ENCODE assay signal across 14 cellular contexts in the genomic region with DNA sequence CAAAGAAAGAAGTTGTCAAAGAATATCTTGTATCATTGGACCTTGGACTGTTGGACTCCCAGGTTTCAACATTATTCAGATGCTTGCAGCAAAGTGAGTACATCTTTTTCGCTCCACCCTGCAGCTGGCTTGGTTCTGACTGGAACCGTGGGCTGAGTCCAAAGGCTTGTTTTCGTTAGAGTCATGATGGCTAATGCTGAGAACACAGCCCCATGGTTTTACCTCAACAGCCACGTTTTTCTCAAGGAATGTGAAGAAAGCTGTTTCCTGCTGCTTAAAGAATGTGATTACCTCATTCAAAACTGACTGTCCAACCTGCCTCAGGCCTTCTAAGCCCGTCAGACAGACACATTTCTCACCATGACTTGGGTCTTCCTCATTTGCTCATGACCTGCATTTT.
DNase-seq lines count a peak whose midpoint lies in the region; ATAC-seq, FAIRE-seq and TF ChIP-seq lines count a peak whose summit lies in the region.
"Had no signal": no experiment of that assay in that cellular context is flagged by ENCODE, and none has a peak within 500 bp of the region (broad histone marks: within the 10 kb centered on the region; RNA-seq: fewer than 3 reads in every experiment).

No MANE protein-coding gene starts in this region.

- H3K4me2 ChIP-seq in keratinocyte (ENCODE audit: control insufficient read depth, extremely low read depth, insufficient read depth, low read depth, low read length) (peak overlapping the region; percentile 39), neural progenitor cell (no peak overlapping the region)

- no peak for TF ChIP-seq POLR2A in gastrocnemius medialis (IDR thresholded peaks at IDR 0.05)

- H3K4me3 ChIP-seq in keratinocyte (ENCODE audit: control insufficient read depth in 2 of 3, extremely low read depth in 1 of 3, insufficient read depth in 2 of 3, low read depth in 1 of 3, low read length in 3 of 3), result no peak overlapping the region
- no peak overlapping the region for H3K4me3 ChIP-seq in gastrocnemius medialis
- no peak overlapping the region for H3K4me3 ChIP-seq in neural progenitor cell

- peak overlapping the region; percentile 82 for H3K27ac ChIP-seq in keratinocyte (ENCODE audit: control insufficient read depth, insufficient read depth, low read length)
- no peak overlapping the region for H3K27ac ChIP-seq in gastrocnemius medialis
- no peak overlapping the region for H3K27ac ChIP-seq in neural progenitor cell
- H3K27ac ChIP-seq: VCaP had no signal

- H3K9me3 Mint-ChIP-seq in Calu3 (ENCODE audit: low read depth, unreplicated experiment) (peaks cover 2% of the 10 kb centered on the region), neural progenitor cell (no peaks in the 10 kb centered on the region)

- H3K36me3 ChIP-seq in keratinocyte (ENCODE audit: control insufficient read depth in 2 of 2, extremely low read depth in 1 of 2, insufficient read depth in 2 of 2, low read length in 2 of 2) (no peaks in the 10 kb centered on the region), gastrocnemius medialis (no peaks in the 10 kb centered on the region), neural progenitor cell (no peaks in the 10 kb centered on the region)

- FAIRE-seq in keratinocyte (lab: Jason Lieb, UNC) (peak; percentile 94), D721Med (lab: Jason Lieb, UNC) (no peak)
- FAIRE-seq: urothelium cell line had no signal

- H3K36me3 Mint-ChIP-seq in Calu3 (ENCODE audit: insufficient read depth, unreplicated experiment) (peaks cover 15% of the 10 kb centered on the region), neural progenitor cell (no peaks in the 10 kb centered on the region)

- no peak overlapping the region for H3K4me3 Mint-ChIP-seq in Calu3 (ENCODE audit: low read depth, unreplicated experiment)
- H3K4me3 Mint-ChIP-seq in neural progenitor cell, result no peak overlapping the region
- H3K4me3 Mint-ChIP-seq: B cell had no signal

- no peaks in the 10 kb centered on the region for H3K27me3 Mint-ChIP-seq in Calu3 (ENCODE audit: unreplicated experiment)
- peaks cover 2% of the 10 kb centered on the region for H3K27me3 Mint-ChIP-seq in neural progenitor cell (ENCODE audit: insufficient read depth, low read depth)
- H3K27me3 Mint-ChIP-seq: B cell had no signal

- H3K9ac ChIP-seq in keratinocyte (ENCODE audit: control insufficient read depth, extremely low read depth, insufficient read depth, low read length) (no peak overlapping the region), neural progenitor cell (no peak overlapping the region)

- H3K27ac Mint-ChIP-seq in Calu3 (ENCODE audit: unreplicated experiment), result peak overlapping the region; percentile 33
- no peak overlapping the region for H3K27ac Mint-ChIP-seq in neural progenitor cell
- H3K27ac Mint-ChIP-seq: B cell, progenitor cell of endocrine pancreas had no signal

- H4K20me1 ChIP-seq in keratinocyte (ENCODE audit: control insufficient read depth, extremely low read depth, insufficient read depth, low read length) (no peaks in the 10 kb centered on the region), neural progenitor cell (ENCODE audit: low read depth) (no peaks in the 10 kb centered on the region)

- peaks cover 62% of the 10 kb centered on the region for H3K4me1 Mint-ChIP-seq in Calu3 (ENCODE audit: low read depth, unreplicated experiment)
- H3K4me1 Mint-ChIP-seq in neural progenitor cell, result peaks cover 20% of the 10 kb centered on the region

- TF ChIP-seq CTCF in Calu3 (IDR thresholded peaks at IDR 0.05; ENCODE audit: unreplicated experiment) (no peak), keratinocyte (optimal IDR thresholded peaks at IDR 0.05 in 1 of 3, IDR thresholded peaks at IDR 0.05 in 1 of 3, conservative IDR thresholded peaks at IDR 0.05 in 1 of 3; ENCODE audit: extremely low read depth in 1 of 3, insufficient read depth in 2 of 3, low read length in 3 of 3) (no peak), gastrocnemius medialis (IDR thresholded peaks at IDR 0.05 in 4 of 5, conservative IDR thresholded peaks at IDR 0.05 in 1 of 5) (no peak), neural progenitor cell (IDR thresholded peaks at IDR 0.05) (no peak), D721Med (IDR thresholded peaks at IDR 0.05; ENCODE audit: insufficient read depth, missing control alignments) (no peak)

- in situ Hi-C loops in gastrocnemius medialis (cut with MboI; ENCODE audit: low sequenced_read_pairs in 4 of 4), result no loop called here

- BruUV-seq in Calu3 (replicated peaks; lab: Mats Ljungman, UMichigan), result no TSS peak

- H3K9me3 ChIP-seq in keratinocyte (ENCODE audit: control insufficient read depth, low read depth, low read length) (no peaks in the 10 kb centered on the region), gastrocnemius medialis (no peaks in the 10 kb centered on the region), neural progenitor cell (ENCODE audit: low read depth) (no peaks in the 10 kb centered on the region)

- ATAC-seq in gastrocnemius medialis (no peak), GM21515 (IDR thresholded peaks at IDR 0.05; ENCODE audit: unreplicated experiment) (no peak)

- H3K27me3 ChIP-seq in keratinocyte (ENCODE audit: control insufficient read depth, extremely low read depth, insufficient read depth, low read length) (no peaks in the 10 kb centered on the region), gastrocnemius medialis (no peaks in the 10 kb centered on the region), neural progenitor cell (no peaks in the 10 kb centered on the region)

- DNase-seq in Calu3, result no peak
- peak; percentile 99 for DNase-seq in NCI-H226
- peak; percentile 24 for DNase-seq in dedifferentiated amniotic fluid mesenchymal stem cell (ENCODE audit: extremely low spot score)
- peak; percentile 73 for DNase-seq in keratinocyte (ENCODE audit: low read depth, low spot score)
- DNase-seq in gastrocnemius medialis, result no peak
- no peak for DNase-seq in neural progenitor cell (ENCODE audit: low spot score)
- DNase-seq in D721Med (ENCODE audit: insufficient read length, low spot score), result no peak
- DNase-seq: activated naive CD4-positive, alpha-beta T cell; DND-41 had no signal

- CTCF ChIA-PET in Calu3 (lab: Charles Lee), result interaction anchor here (1.1 to 1.9 kb wide), 2 partner anchors 10 to 13 kb away, joined by 5 to 7 read pairs; no protein-coding TSS in a partner anchor

- no peaks in the 10 kb centered on the region for H3K9me1 ChIP-seq in keratinocyte (ENCODE audit: control insufficient read depth, extremely low read depth, insufficient read depth, low read length)

- dilution Hi-C loops in keratinocyte (cut with MboI; ENCODE audit: extremely low pct_ligation_motif_present, low sequenced_read_pairs), result no loop called here

- peaks cover 12% of the 10 kb centered on the region for H3F3A ChIP-seq in neural progenitor cell (ENCODE audit: low read depth)

- H3K4me1 ChIP-seq in keratinocyte (ENCODE audit: control insufficient read depth, extremely low read depth, insufficient read depth, low read length), result peaks cover 45% of the 10 kb centered on the region
- H3K4me1 ChIP-seq in gastrocnemius medialis, result peaks cover 0 to 21% of the 10 kb centered on the region in 2 donors
- peaks cover 17% of the 10 kb centered on the region for H3K4me1 ChIP-seq in neural progenitor cell

- no peaks in the 10 kb centered on the region for H3K79me2 ChIP-seq in keratinocyte (ENCODE audit: control insufficient read depth, insufficient read depth, low read length)
- H3K79me2 ChIP-seq in neural progenitor cell (ENCODE audit: low read depth), result no peaks in the 10 kb centered on the region

- H2AFZ ChIP-seq in keratinocyte (ENCODE audit: control insufficient read depth, low read length) (no peak overlapping the region), neural progenitor cell (replicated peaks) (no peak overlapping the region)

- intact Hi-C loops in Calu3 (cut with micrococcal nuclease; ENCODE audit: unreplicated experiment) (no loop called here), gastrocnemius medialis (cut with DNase I; ENCODE audit: low total_unique reads) (no loop called here)

Comparison
In these comparisons a context has a peak if more than half of its experiments do, and no peak if none do; other contexts are left out.
1. DNase-seq: peak in NCI-H226 (single experiment), dedifferentiated amniotic fluid mesenchymal stem cell (single experiment) and keratinocyte (single experiment); none in Calu3 (single experiment), gastrocnemius medialis (0 of 2), neural progenitor cell (single experiment) and D721Med (single experiment).